ENCODE assay signal across 8 cellular contexts in the genomic region with DNA sequence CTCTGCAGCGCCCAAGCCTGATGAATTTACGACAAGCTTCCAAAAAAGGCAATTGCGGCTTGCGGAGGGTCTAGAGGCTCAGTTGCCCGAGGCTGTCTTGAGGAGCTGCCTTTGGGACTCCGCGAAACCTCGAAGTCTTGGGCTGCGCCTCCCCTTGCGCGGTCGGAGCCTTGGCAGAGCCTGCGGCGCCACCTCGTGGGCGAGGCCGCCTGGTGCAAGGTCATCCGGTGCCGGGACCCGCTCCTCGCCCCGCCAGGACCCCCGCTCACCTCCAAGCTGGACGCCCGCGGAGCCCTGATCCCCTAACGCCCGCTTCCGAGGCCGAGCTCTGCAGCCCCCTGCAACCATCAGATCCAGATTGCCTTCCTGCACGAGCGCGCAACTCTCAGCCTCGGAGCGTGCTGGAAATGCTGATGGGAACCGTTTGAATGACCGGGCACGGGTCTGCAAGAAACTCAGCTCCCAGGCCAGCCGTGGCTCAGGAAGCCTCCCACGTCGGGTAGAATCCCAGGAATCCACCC. TPM values are rescaled to one million over a fixed set of nuclear protein-coding genes. Genes with fewer than 3 reads are reported as not detected.
DNase-seq lines count a peak whose midpoint lies in the region; ATAC-seq, FAIRE-seq and TF ChIP-seq lines count a peak whose summit lies in the region.

No MANE protein-coding gene starts in this region.

- POLR2A ChIA-PET in GM12878 (lab: Charles Lee), result no interaction called here

- no peaks in the 10 kb centered on the region for H3K9me3 ChIP-seq in OCI-LY1 (ENCODE audit: low read length)
- no peaks in the 10 kb centered on the region for H3K9me3 ChIP-seq in GM12878 (replicated peaks; ENCODE audit: control insufficient read depth, insufficient read depth, low read length)
- H3K9me3 ChIP-seq in sigmoid colon, result no peaks in the 10 kb centered on the region

- no peaks in the 10 kb centered on the region for H4K20me1 ChIP-seq in OCI-LY1 (ENCODE audit: insufficient read depth, low read length)
- no peaks in the 10 kb centered on the region for H4K20me1 ChIP-seq in GM12878 (ENCODE audit: control insufficient read depth, insufficient read depth)

- CTCF ChIA-PET in GM12878 (lab: Yijun Ruan, JAX), result interaction anchor here (0.6 to 3.8 kb wide), 7 partner anchors 8 to 1663 kb away, joined by 3 to 12 read pairs (median 4); partner anchors contain the start of gene MC3R

- no peaks in the 10 kb centered on the region for H3K27me3 ChIP-seq in OCI-LY1 (ENCODE audit: insufficient read depth, low read length)
- H3K27me3 ChIP-seq in GM12878 (replicated peaks in 1 of 2; ENCODE audit: control insufficient read depth in 2 of 2, insufficient read depth in 2 of 2, low read length in 1 of 2), result peaks cover 0 to 10% of the 10 kb centered on the region in 2 experiments; a peak in 2 of 4 replicates
- H3K27me3 ChIP-seq in sigmoid colon, result peaks cover 0 to 54% (median 13%) of the 10 kb centered on the region in 3 donors

- SMC1A ChIA-PET in GM12878 (lab: Charles Lee; ENCODE audit: uncharacterized antibody, unreplicated experiment), result interaction anchor here (0.6 to 1.6 kb wide), 4 partner anchors 9 to 96 kb away, joined by 3 to 6 read pairs (median 4); partner anchors contain the start of gene MC3R

- RAD21 ChIA-PET in GM12878 (lab: Charles Lee; ENCODE audit: unreplicated experiment), result interaction anchor here (0.6 to 1.6 kb wide), 4 partner anchors 93 to 1663 kb away, joined by 3 to 7 read pairs (median 4); partner anchors contain the start of gene MC3R

- ATAC-seq in GM19395 (IDR thresholded peaks at IDR 0.05; ENCODE audit: unreplicated experiment) (peak; percentile 76), GM12878 (peak; percentile 84), HG02623 (IDR thresholded peaks at IDR 0.05; ENCODE audit: unreplicated experiment) (no peak)

- in situ Hi-C loops in GM12878 (cut with MboI), result no loop called here

- H3K4me1 ChIP-seq in OCI-LY1 (ENCODE audit: insufficient read depth, low read length, severe bottlenecking) (no peaks in the 10 kb centered on the region), GM12878 (ENCODE audit: control insufficient read depth, insufficient read depth, low read length) (no peaks in the 10 kb centered on the region), sigmoid colon (peaks cover 0 to 8% (median 3%) of the 10 kb centered on the region in 4 donors)

- FAIRE-seq in GM12878 (lab: Jason Lieb, UNC), result no peak

- no peaks in the 10 kb centered on the region for H3F3A ChIP-seq in OCI-LY1 (ENCODE audit: insufficient read depth, low read length)

- H3K9ac ChIP-seq in OCI-LY1 (ENCODE audit: low read length), result no peak overlapping the region
- no peak overlapping the region for H3K9ac ChIP-seq in GM12878 (ENCODE audit: control insufficient read depth, insufficient read depth, low read length)

- no peaks in the 10 kb centered on the region for H3K9me2 ChIP-seq in OCI-LY1 (ENCODE audit: low read depth, low read length)

- peak; percentile 64 for TF ChIP-seq RAD21 in GM12878 (IDR thresholded peaks at IDR 0.05; ENCODE audit: insufficient read depth, low read depth, low read length)

- intact Hi-C loops in GM12878 (cut with micrococcal nuclease; ENCODE audit: unreplicated experiment), result loop anchor here (1.0 to 5.0 kb wide), 2 partner anchors 96 to 1662 kb away; partner anchors contain the start of gene MC3R
- intact Hi-C loops in sigmoid colon (cut with DNase I), result no loop called here

- DNase-seq in CD1c-positive myeloid dendritic cell (ENCODE audit: extremely low spot score), result peak; percentile 28
- no peak for DNase-seq in GM12878 (ENCODE audit: low read depth, low spot score)
- peak; percentile 51 for DNase-seq in inferior parietal cortex (ENCODE audit: extremely low spot score)
- DNase-seq in stimulated activated CD4-positive, alpha-beta T cell treated with anti-CD3 and anti-CD28 coated beads, Interleukin-4, amount 100 ng/mL, for 24 hours, result peak; percentile 24
- DNase-seq in sigmoid colon, result no peak

- WGBS in GM12878 (ENCODE audit: insufficient coverage, insufficient replicate concordance, low lambda C conversion rate, missing lambda C conversion rate), result 27% methylated on average over 37 of the region's 41 CpGs
- WGBS in sigmoid colon, 2 donors, result 3 to 11% methylated on average over 41 of the region's 41 CpGs

- H3K79me2 ChIP-seq in OCI-LY1 (ENCODE audit: insufficient read depth, low read length) (no peaks in the 10 kb centered on the region), GM12878 (ENCODE audit: control insufficient read depth, insufficient read depth, low read length) (no peaks in the 10 kb centered on the region)

- peak; percentile 58 for TF ChIP-seq CTCF in OCI-LY1 (IDR thresholded peaks at IDR 0.05; ENCODE audit: low read length)
- peak; percentile 60 to 75 (median 73) for TF ChIP-seq CTCF in GM12878 (IDR thresholded peaks at IDR 0.05 in 2 of 3, conservative IDR thresholded peaks at IDR 0.05 in 1 of 3; ENCODE audit: control insufficient read depth in 2 of 3, extremely low read depth in 1 of 3, insufficient read depth in 1 of 3, low read depth in 3 of 3, low read length in 3 of 3)
- TF ChIP-seq CTCF in sigmoid colon (IDR thresholded peaks at IDR 0.05), result peak in 2 of 4 experiments; percentile 18 to 53

- no peaks in the 10 kb centered on the region for H3K36me3 ChIP-seq in OCI-LY1 (ENCODE audit: insufficient read depth, low read length)
- no peaks in the 10 kb centered on the region for H3K36me3 ChIP-seq in GM12878 (ENCODE audit: control insufficient read depth in 2 of 2, insufficient read depth in 2 of 2, low read length in 1 of 2)
- no peaks in the 10 kb centered on the region for H3K36me3 ChIP-seq in sigmoid colon

- H3K27ac ChIP-seq in OCI-LY1 (ENCODE audit: low read depth, low read length, poor library complexity, severe bottlenecking), result no peak overlapping the region
- no peak overlapping the region for H3K27ac ChIP-seq in GM12878 (ENCODE audit: control insufficient read depth, insufficient read depth)
- no peak overlapping the region for H3K27ac ChIP-seq in sigmoid colon

- TF ChIP-seq POLR2A in GM12878 (IDR thresholded peaks at IDR 0.05; ENCODE audit: low read depth, low read length) (no peak), sigmoid colon (IDR thresholded peaks at IDR 0.05) (no peak)

- BruUV-seq in GM12878 (replicated peaks; lab: Mats Ljungman, UMichigan), result no TSS peak

- no peak overlapping the region for H3K4me2 ChIP-seq in OCI-LY1 (ENCODE audit: low read length)
- no peak overlapping the region for H3K4me2 ChIP-seq in GM12878 (ENCODE audit: control insufficient read depth, insufficient read depth)

- no peak overlapping the region for H3K4me3 ChIP-seq in OCI-LY1 (ENCODE audit: low read depth, low read length, poor library complexity, severe bottlenecking)
- no peak overlapping the region for H3K4me3 ChIP-seq in GM12878
- H3K4me3 ChIP-seq in sigmoid colon, result no peak overlapping the region

- H2AFZ ChIP-seq in OCI-LY1 (ENCODE audit: low read length), result no peak overlapping the region
- H2AFZ ChIP-seq in GM12878 (ENCODE audit: control insufficient read depth, low read depth, low read length), result no peak overlapping the region

- no peak for TF ChIP-seq EP300 in GM12878 (IDR thresholded peaks at IDR 0.05; ENCODE audit: borderline replicate concordance in 1 of 2, control insufficient read depth in 1 of 2, low read depth in 2 of 2, low read length in 2 of 2)
- no peak for TF ChIP-seq EP300 in sigmoid colon (IDR thresholded peaks at IDR 0.05)

RNA-seq across cellular contexts. Expression of gene FAM210B, which starts 14.9 kb away (rescaled TPM):
- 1.3 and 1.7 TPM in 2 replicates for total RNA-seq in GM12878 (2013; cell fraction: nucleolus; rRNA removed)
- 0.56 and 1.1 TPM in 2 replicates for total RNA-seq in GM12878 (2014; rRNA removed)
- 0.51 and 0.94 TPM in 2 replicates for total RNA-seq in GM12878 (2014; rRNA removed; fragmentation: Illumina TruSeq; extraction: Trizol)
- 0.51 and 0.58 TPM in 2 replicates for total RNA-seq in GM12878 (2021)
- polyA plus RNA-seq in GM12878 (2011; ENCODE audit: low read depth), result 0.71 TPM
- 1.4 and 1.8 TPM in 2 replicates for polyA plus RNA-seq in GM12878 (2011; rRNA removed)
- 0.94 and 1.1 TPM in 2 replicates for polyA plus RNA-seq in GM12878 (2011; cell fraction: cytosol; rRNA removed)
- polyA plus RNA-seq in GM12878 (2011; cell fraction: nucleus; rRNA removed), result 0.16 and 0.79 TPM in 2 replicates
- polyA plus RNA-seq in GM12878 (2012), result 1.3 and 1.4 TPM in 2 replicates
- 0.79 and 0.97 TPM in 2 replicates for polyA plus RNA-seq in GM12878 (2014; fragmentation: Illumina TruSeq; extraction: Trizol)
- under 1 TPM; 0.13 to 0.38 TPM for polyA plus RNA-seq in GM12878 (2014; fragmentation: Nextera tagmentation; extraction: Ambion mirVana)
- 0.46 and 0.53 TPM in 2 replicates for polyA plus RNA-seq in GM12878 (2014; rRNA removed)
- polyA plus RNA-seq in GM12878 (2016; fragmentation: Nextera tagmentation; extraction: Ambion mirVana), result 1 to 10 TPM; 1.3 TPM
- 0.36 and 1.0 TPM in 2 replicates for polyA minus RNA-seq in GM12878 (2011; rRNA and poly(A)+ RNA removed)
- 0.40 and 0.94 TPM in 2 replicates for polyA minus RNA-seq in GM12878 (2011; cell fraction: cytosol; rRNA and poly(A)+ RNA removed)
- 0.12 and 1.1 TPM in 2 replicates for polyA minus RNA-seq in GM12878 (2011; cell fraction: nucleus; rRNA and poly(A)+ RNA removed)
- total RNA-seq in sigmoid colon, result 10 to 100 TPM; 41.9 to 52.2 (median 50.4) TPM
- polyA plus RNA-seq in sigmoid colon, result 10 to 100 TPM; 17.0 to 28.2 (median 21.5) TPM

RNA-seq across cellular contexts. Expression of gene AURKA, which starts 48.1 kb away (rescaled TPM):
- 18.8 and 19.4 TPM in 2 replicates for total RNA-seq in GM12878 (2013; cell fraction: nucleolus; rRNA removed)
- total RNA-seq in GM12878 (2014; rRNA removed), result 57.3 and 63.1 TPM in 2 replicates
- total RNA-seq in GM12878 (2014; rRNA removed; fragmentation: Illumina TruSeq; extraction: Trizol), result 67.9 and 71.6 TPM in 2 replicates
- 59.4 and 61.2 TPM in 2 replicates for total RNA-seq in GM12878 (2021)
- polyA plus RNA-seq in GM12878 (2011; ENCODE audit: low read depth), result 20.0 TPM
- polyA plus RNA-seq in GM12878 (2011; rRNA removed), result 87.6 and 108 TPM in 2 replicates
- polyA plus RNA-seq in GM12878 (2011; cell fraction: cytosol; rRNA removed), result 66.6 and 74.8 TPM in 2 replicates
- polyA plus RNA-seq in GM12878 (2011; cell fraction: nucleus; rRNA removed), result 37.8 and 38.0 TPM in 2 replicates
- polyA plus RNA-seq in GM12878 (2012), result 19.8 and 28.8 TPM in 2 replicates
- 98.7 and 113 TPM in 2 replicates for polyA plus RNA-seq in GM12878 (2014; fragmentation: Illumina TruSeq; extraction: Trizol)
- polyA plus RNA-seq in GM12878 (2014; fragmentation: Nextera tagmentation; extraction: Ambion mirVana), result 10 to 100 TPM; 70.9 to 75.2 TPM
- 58.3 and 60.8 TPM in 2 replicates for polyA plus RNA-seq in GM12878 (2014; rRNA removed)
- polyA plus RNA-seq in GM12878 (2016; fragmentation: Nextera tagmentation; extraction: Ambion mirVana), result 100 to 1,000 TPM; 120 to 122 TPM
- polyA minus RNA-seq in GM12878 (2011; rRNA and poly(A)+ RNA removed), result 55.3 and 61.1 TPM in 2 replicates
- polyA minus RNA-seq in GM12878 (2011; cell fraction: cytosol; rRNA and poly(A)+ RNA removed), result 31.7 and 35.6 TPM in 2 replicates
- polyA minus RNA-seq in GM12878 (2011; cell fraction: nucleus; rRNA and poly(A)+ RNA removed), result 11.7 and 18.3 TPM in 2 replicates
- total RNA-seq in sigmoid colon, result 1 to 10 TPM; 1.2 to 3.0 (median 1.7) TPM
- polyA plus RNA-seq in sigmoid colon, result 10 to 100 TPM in 2 of 3 donors, 1 to 10 TPM in 1; 4.8 to 25.1 (median 22.2) TPM

RNA-seq across cellular contexts. Expression of gene CSTF1, which starts 48.5 kb away (rescaled TPM):
- 45.6 and 47.2 TPM in 2 replicates for total RNA-seq in GM12878 (2013; cell fraction: nucleolus; rRNA removed)
- total RNA-seq in GM12878 (2014; rRNA removed) (41.9 and 42.7 TPM in 2 replicates), GM12878 (2014; rRNA removed; fragmentation: Illumina TruSeq; extraction: Trizol) (42.5 and 45.8 TPM in 2 replicates), GM12878 (2021) (39.7 and 41.8 TPM in 2 replicates), sigmoid colon (10 to 100 TPM; 14.9 to 24.6 (median 19.5) TPM)
- 23.0 TPM for polyA plus RNA-seq in GM12878 (2011; ENCODE audit: low read depth)
- polyA plus RNA-seq in GM12878 (2011; rRNA removed) (81.4 and 89.1 TPM in 2 replicates), GM12878 (2014; fragmentation: Illumina TruSeq; extraction: Trizol) (56.2 and 57.8 TPM in 2 replicates), GM12878 (2014; fragmentation: Nextera tagmentation; extraction: Ambion mirVana) (10 to 100 TPM; 63.3 to 66.0 TPM), GM12878 (2014; rRNA removed) (44.9 and 47.2 TPM in 2 replicates), GM12878 (2016; fragmentation: Nextera tagmentation; extraction: Ambion mirVana) (10 to 100 TPM; 43.3 to 54.5 TPM), sigmoid colon (10 to 100 TPM in 1 of 3 donors, 1 to 10 TPM in 2; 7.2 to 14.4 (median 8.8) TPM)
- 71.6 and 81.5 TPM in 2 replicates for polyA plus RNA-seq in GM12878 (2011; cell fraction: cytosol; rRNA removed)
- polyA plus RNA-seq in GM12878 (2011; cell fraction: nucleus; rRNA removed), result 60.9 and 66.0 TPM in 2 replicates
- polyA plus RNA-seq in GM12878 (2012), result 31.3 and 34.4 TPM in 2 replicates
- 115 and 172 TPM in 2 replicates for polyA minus RNA-seq in GM12878 (2011; rRNA and poly(A)+ RNA removed)
- polyA minus RNA-seq in GM12878 (2011; cell fraction: cytosol; rRNA and poly(A)+ RNA removed), result 28.7 and 32.7 TPM in 2 replicates
- polyA minus RNA-seq in GM12878 (2011; cell fraction: nucleus; rRNA and poly(A)+ RNA removed), result 30.7 and 45.1 TPM in 2 replicates

Comparison
In these comparisons a context has a peak if more than half of its experiments do, and no peak if none do; other contexts are left out.
1. DNase-seq: peak in CD1c-positive myeloid dendritic cell (single experiment), inferior parietal cortex (single experiment) and stimulated activated CD4-positive, alpha-beta T cell treated with anti-CD3 and anti-CD28 coated beads, Interleukin-4, amount 100 ng/mL, for 24 hours (single experiment); none in GM12878 (single experiment) and sigmoid colon (single experiment).
2. RNA of gene FAM210B, which starts 14.9 kb away (total RNA-seq): 41.9 to 52.2 TPM in sigmoid colon; 0.51 to 1.7 TPM in GM12878; every median in the first group is over 10 times any median in the second.
3. RNA of gene AURKA, which starts 48.1 kb away (total RNA-seq): 18.8 to 71.6 TPM in GM12878; 1.2 to 3.0 TPM in sigmoid colon; every median in the first group is over 4 times any median in the second.